34 cellular contexts compared by ENCODE assay signal in the genomic region with DNA sequence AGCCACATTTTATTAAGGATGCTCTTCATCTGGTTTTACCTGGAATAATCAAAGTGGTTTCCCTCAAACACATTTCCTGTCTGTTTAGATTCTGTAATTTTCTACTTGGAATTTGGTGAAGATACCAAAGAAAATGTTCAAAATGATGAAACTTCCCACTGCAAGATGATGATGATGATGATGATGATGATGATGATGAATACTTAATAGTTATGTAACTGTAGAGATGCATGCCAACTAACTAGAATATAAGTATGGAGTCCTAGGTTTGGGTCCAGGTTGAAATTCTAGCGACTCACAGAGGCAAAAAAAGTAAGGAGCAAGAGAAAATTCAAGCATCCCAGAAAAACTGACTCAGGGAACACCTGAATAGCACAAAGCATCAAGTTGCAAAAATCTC.
"Had no signal": no experiment of that assay in that cellular context is flagged by ENCODE, and none has a peak within 500 bp of the region (broad histone marks: within the 10 kb centered on the region; RNA-seq: fewer than 3 reads in every experiment).

No MANE protein-coding gene starts in this region.

- H3K27me3 ChIP-seq: MG63 had no signal

- H3K4me3 ChIP-seq: MG63 had no signal

- DNase-seq: Karpas-422, Kasumi-1, MG63, MM.1S, MV-4-11, NCI-H1048, NCI-H1092, NCI-H1092 treated with DMSO at 0.1 percent for 48 hours, NCI-H1105, NCI-H1105 treated with DMSO at 0.1 percent for 48 hours, NCI-H1417, NCI-H1417 treated with DMSO at 0.1 percent for 48 hours, NCI-H1436, NCI-H1436 treated with DMSO at 0.1 percent for 48 hours, NCI-H146, NCI-H1694, NCI-H1694 treated with DMSO at 0.1 percent for 48 hours, NCI-H187, NCI-H187 treated with DMSO at 0.1 percent for 48 hours, NCI-H1930, NCI-H2029, NCI-H2029 treated with DMSO at 0.1 percent for 48 hours, NCI-H2081, NCI-H2081 treated with DMSO at 0.1 percent for 48 hours, NCI-H2107, NCI-H2171, NCI-H2171 treated with DMSO at 0.1 percent for 48 hours, NCI-H2227 treated with DMSO at 0.1 percent for 48 hours, NCI-H226, NCI-H345, NCI-H446, NCI-H446 treated with DMSO at 0.1 percent for 48 hours, NCI-H510A, NCI-H510A treated with DMSO at 0.1 percent for 48 hours had no signal

- H3K9me3 ChIP-seq: MG63 had no signal

- H3K36me3 ChIP-seq: MG63 had no signal
